Comparison of ENCODE assay signal across 1 cellular context in genomic region chr5:134738963-134739661, GRCh38.
A peak's percentile ranks its signal among the peaks of the same experiment; 100 is the strongest.
TF ChIP-seq lines count a peak whose summit lies in the region.

No MANE protein-coding gene starts in this region.

TF ChIP-seq in GM12878, 131 proteins besides CTCF, POLR2A, EP300 and RAD21:
- TF ChIP-seq SIX5 (IDR thresholded peaks at IDR 0.05; ENCODE audit: low read depth, low read length, severe bottlenecking), result no peak
- TF ChIP-seq HDGF (IDR thresholded peaks at IDR 0.05), result 0 out of 2 replicates have a peak, but pooled peaks have one; percentile 37
- peak; percentile 39 for TF ChIP-seq PKNOX1 (IDR thresholded peaks at IDR 0.05)
- TF ChIP-seq ZNF384 (IDR thresholded peaks at IDR 0.05; ENCODE audit: borderline replicate concordance, low read depth, low read length), result peak; percentile 38; the same call in 1 of the 2 replicates
- TF ChIP-seq BHLHE40 (IDR thresholded peaks at IDR 0.05; ENCODE audit: borderline replicate concordance in 1 of 2, low read depth in 2 of 2, low read length in 1 of 2), result peak; percentile 42 to 50; a peak in 2 of 4 replicates
- TF ChIP-seq NKRF (conservative IDR thresholded peaks at IDR 0.05), result peak; percentile 48
- no peak for TF ChIP-seq HDAC2 (IDR thresholded peaks at IDR 0.05)
- TF ChIP-seq EZH2 (IDR thresholded peaks at IDR 0.05; ENCODE audit: borderline replicate concordance, control insufficient read depth, low read depth, low read length), result no peak
- TF ChIP-seq IKZF2 (IDR thresholded peaks at IDR 0.05), result peak; percentile 23 to 68; a peak in 3 of 4 replicates
- TF ChIP-seq SIN3A (IDR thresholded peaks at IDR 0.05; ENCODE audit: low read depth, low read length), result no peak
- TF ChIP-seq, protein P1, sequence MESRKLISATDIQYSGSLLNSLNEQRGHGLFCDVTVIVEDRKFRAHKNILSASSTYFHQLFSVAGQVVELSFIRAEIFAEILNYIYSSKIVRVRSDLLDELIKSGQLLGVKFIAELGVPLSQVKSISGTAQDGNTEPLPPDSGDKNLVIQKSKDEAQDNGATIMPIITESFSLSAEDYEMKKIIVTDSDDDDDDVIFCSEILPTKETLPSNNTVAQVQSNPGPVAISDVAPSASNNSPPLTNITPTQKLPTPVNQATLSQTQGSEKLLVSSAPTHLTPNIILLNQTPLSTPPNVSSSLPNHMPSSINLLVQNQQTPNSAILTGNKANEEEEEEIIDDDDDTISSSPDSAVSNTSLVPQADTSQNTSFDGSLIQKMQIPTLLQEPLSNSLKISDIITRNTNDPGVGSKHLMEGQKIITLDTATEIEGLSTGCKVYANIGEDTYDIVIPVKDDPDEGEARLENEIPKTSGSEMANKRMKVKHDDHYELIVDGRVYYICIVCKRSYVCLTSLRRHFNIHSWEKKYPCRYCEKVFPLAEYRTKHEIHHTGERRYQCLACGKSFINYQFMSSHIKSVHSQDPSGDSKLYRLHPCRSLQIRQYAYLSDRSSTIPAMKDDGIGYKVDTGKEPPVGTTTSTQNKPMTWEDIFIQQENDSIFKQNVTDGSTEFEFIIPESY (IDR thresholded peaks at IDR 0.05), result no peak
- peak; percentile 54; the same call in 1 of the 2 replicates for TF ChIP-seq EED (IDR thresholded peaks at IDR 0.05; ENCODE audit: low read depth)
- TF ChIP-seq REST (IDR thresholded peaks at IDR 0.05; ENCODE audit: low read depth, low read length), result no peak
- TF ChIP-seq CBX5 (IDR thresholded peaks at IDR 0.05; ENCODE audit: low read depth), result no peak
- 0 out of 2 replicates have a peak, but pooled peaks have one; percentile 22 for TF ChIP-seq NBN (IDR thresholded peaks at IDR 0.05)
- no peak for TF ChIP-seq KAT2A (conservative IDR thresholded peaks at IDR 0.05; ENCODE audit: control insufficient read depth, low read depth, low read length)
- TF ChIP-seq RFX5 (IDR thresholded peaks at IDR 0.05; ENCODE audit: low read depth, low read length), result no peak
TF ChIP-seq in GM12878: peak in this region for 8.
